ENCODE assay signal across 20 cellular contexts in genomic region chr1:114691061-114691460, GRCh38. TPM values are rescaled to one million over a fixed set of nuclear protein-coding genes. Genes with fewer than 3 reads are reported as not detected.
A peak's percentile ranks its signal among the peaks of the same experiment; 100 is the strongest.
DNase-seq lines count a peak whose midpoint lies in the region; ATAC-seq and TF ChIP-seq lines count a peak whose summit lies in the region.
"Had no signal": no experiment of that assay in that cellular context is flagged by ENCODE, and none has a peak within 500 bp of the region (broad histone marks: within the 10 kb centered on the region; RNA-seq: fewer than 3 reads in every experiment).

No MANE protein-coding gene starts in this region.

- H3K27ac ChIP-seq in MM.1S (ENCODE audit: low read length) = peak overlapping the region; percentile 18; the same call in 1 of the 2 replicates
- no peak overlapping the region for H3K27ac ChIP-seq in ascending aorta
- H3K27ac ChIP-seq in uterus = no peak overlapping the region
- H3K27ac ChIP-seq: RWPE1 had no signal

- no peaks in the 10 kb centered on the region for H3K36me3 ChIP-seq in MM.1S (replicated peaks; ENCODE audit: insufficient read depth, low read length)
- H3K36me3 ChIP-seq in ascending aorta = no peaks in the 10 kb centered on the region
- H3K36me3 ChIP-seq in uterus = no peaks in the 10 kb centered on the region

- H3K79me2 ChIP-seq in MM.1S (ENCODE audit: low read length) = no peaks in the 10 kb centered on the region

- H3K9me2 ChIP-seq in MM.1S (replicated peaks; ENCODE audit: insufficient read depth, low read length) = no peaks in the 10 kb centered on the region

- peaks cover 18% of the 10 kb centered on the region for H3F3A ChIP-seq in MM.1S (ENCODE audit: insufficient read depth, low read length)

- in situ Hi-C loops in astrocyte of the spinal cord (cut with HindIII; ENCODE audit: low sequenced_read_pairs) = no loop called here

- no peaks in the 10 kb centered on the region for H4K20me1 ChIP-seq in MM.1S (ENCODE audit: insufficient read depth, low read length)

- intact Hi-C loops in ascending aorta (cut with DNase I) (no loop called here), uterus (cut with DNase I; ENCODE audit: low total_unique reads) (no loop called here)

- H3K4me1 ChIP-seq in MM.1S (ENCODE audit: low read length) (peaks cover 7% of the 10 kb centered on the region; the same call in 1 of the 2 replicates), ascending aorta (no peaks in the 10 kb centered on the region), uterus (no peaks in the 10 kb centered on the region)

- TF ChIP-seq POLR2A in uterus (IDR thresholded peaks at IDR 0.05) = no peak

- TF ChIP-seq CTCF in MM.1S (IDR thresholded peaks at IDR 0.05; ENCODE audit: low read length) (no peak), astrocyte of the spinal cord (IDR thresholded peaks at IDR 0.05; ENCODE audit: low read depth, low read length) (no peak), ascending aorta (IDR thresholded peaks at IDR 0.05) (no peak), uterus (IDR thresholded peaks at IDR 0.05) (no peak)

- peak; percentile 59 for DNase-seq in HT1080 (ENCODE audit: low read depth)
- DNase-seq in MM.1S = no peak
- peak; percentile 10 for DNase-seq in astrocyte of the spinal cord (ENCODE audit: low read depth, low spot score)
- DNase-seq in renal cortical epithelial cell (ENCODE audit: low read depth) = peak; percentile 6
- DNase-seq in ascending aorta (ENCODE audit: low spot score in 2 of 2) = no peak
- no peak for DNase-seq in uterus
- DNase-seq: ACHN; C1 segment of cervical spinal cord; CD8-positive, alpha-beta memory T cell; DMS79; H7; MV-4-11; NCI-H2029; NCI-H510A treated with DMSO at 0.1 percent for 48 hours; NCI-H774; SIG-M5; T-helper 1 cell had no signal

- H3K4me3 ChIP-seq in MM.1S (ENCODE audit: low read length) = no peak overlapping the region
- no peak overlapping the region for H3K4me3 ChIP-seq in astrocyte of the spinal cord (ENCODE audit: low read depth, low read length)
- no peak overlapping the region for H3K4me3 ChIP-seq in ascending aorta
- no peak overlapping the region for H3K4me3 ChIP-seq in uterus

- H3K9me3 ChIP-seq in MM.1S (replicated peaks; ENCODE audit: insufficient read depth, low read length) (no peaks in the 10 kb centered on the region), ascending aorta (no peaks in the 10 kb centered on the region), uterus (no peaks in the 10 kb centered on the region)

- H3K27me3 ChIP-seq in MM.1S (replicated peaks; ENCODE audit: insufficient read depth, low read length) (no peaks in the 10 kb centered on the region), ascending aorta (no peaks in the 10 kb centered on the region), uterus (no peaks in the 10 kb centered on the region)

- H3K9ac ChIP-seq in MM.1S (ENCODE audit: low read length) = no peak overlapping the region

- no peak overlapping the region for H2AFZ ChIP-seq in MM.1S (ENCODE audit: low read length)

- ATAC-seq in GM19463 (IDR thresholded peaks at IDR 0.05; ENCODE audit: unreplicated experiment) = no peak

- H3K4me2 ChIP-seq in MM.1S (ENCODE audit: low read depth, low read length) = no peak overlapping the region

RNA-seq across cellular contexts. Expression of gene AMPD1, which starts 4.3 kb away (rescaled TPM):
- not detected in 2 replicates for total RNA-seq in HT1080 (2014; rRNA removed; shearing (Covaris generic))
- polyA plus RNA-seq in HT1080 (2015; cell fraction: cytosol; rRNA removed) = not detected in 2 replicates
- polyA plus RNA-seq in HT1080 (2015; cell fraction: nucleus; rRNA removed) = not detected in 2 replicates
- total RNA-seq in renal cortical epithelial cell (not detected in 2 replicates), ascending aorta (not detected), uterus (1 to 10 TPM in 1 of 4 donors, not detected in 3; 1.3 TPM)
- total RNA-seq: CD8-positive, alpha-beta memory T cell; G401 had no signal
- polyA plus RNA-seq: CD8-positive, alpha-beta memory T cell had no signal

RNA-seq across cellular contexts. Expression of gene DENND2C, which starts 21.2 kb away (rescaled TPM):
- 0.21 and 0.47 TPM in 2 replicates for total RNA-seq in HT1080 (2014; rRNA removed; shearing (Covaris generic))
- polyA plus RNA-seq in HT1080 (2015; cell fraction: cytosol; rRNA removed) = 0.16 and 0.17 TPM in 2 replicates
- polyA plus RNA-seq in HT1080 (2015; cell fraction: nucleus; rRNA removed) = 0.88 and 1.1 TPM in 2 replicates
- 1.5 and 2.8 TPM in 2 replicates for total RNA-seq in renal cortical epithelial cell
- 5.4 TPM for total RNA-seq in ascending aorta
- total RNA-seq in uterus = 1 to 10 TPM; 1.8 to 7.9 (median 4.4) TPM

RNA-seq across cellular contexts. Expression of gene NRAS, which starts 25.5 kb away (rescaled TPM):
- total RNA-seq in HT1080 (2014; rRNA removed; shearing (Covaris generic)) = 42.6 and 52.2 TPM in 2 replicates
- polyA plus RNA-seq in HT1080 (2015; cell fraction: cytosol; rRNA removed) = 53.8 and 66.6 TPM in 2 replicates
- polyA plus RNA-seq in HT1080 (2015; cell fraction: nucleus; rRNA removed) = 24.5 and 28.8 TPM in 2 replicates
- 81.6 and 107 TPM in 2 replicates for total RNA-seq in renal cortical epithelial cell
- total RNA-seq in ascending aorta = 10.7 TPM
- 10 to 100 TPM in 3 of 4 donors, 1 to 10 TPM in 1; 7.7 to 57.9 (median 20.4) TPM for total RNA-seq in uterus

Comparison
In these comparisons a context has a peak if more than half of its experiments do, and no peak if none do; other contexts are left out.
1. DNase-seq: peak in HT1080 (single experiment), astrocyte of the spinal cord (single experiment) and renal cortical epithelial cell (single experiment); none in MM.1S (single experiment), ascending aorta (0 of 2) and uterus (0 of 2).